14 cellular contexts compared by ENCODE assay signal in the genomic region with DNA sequence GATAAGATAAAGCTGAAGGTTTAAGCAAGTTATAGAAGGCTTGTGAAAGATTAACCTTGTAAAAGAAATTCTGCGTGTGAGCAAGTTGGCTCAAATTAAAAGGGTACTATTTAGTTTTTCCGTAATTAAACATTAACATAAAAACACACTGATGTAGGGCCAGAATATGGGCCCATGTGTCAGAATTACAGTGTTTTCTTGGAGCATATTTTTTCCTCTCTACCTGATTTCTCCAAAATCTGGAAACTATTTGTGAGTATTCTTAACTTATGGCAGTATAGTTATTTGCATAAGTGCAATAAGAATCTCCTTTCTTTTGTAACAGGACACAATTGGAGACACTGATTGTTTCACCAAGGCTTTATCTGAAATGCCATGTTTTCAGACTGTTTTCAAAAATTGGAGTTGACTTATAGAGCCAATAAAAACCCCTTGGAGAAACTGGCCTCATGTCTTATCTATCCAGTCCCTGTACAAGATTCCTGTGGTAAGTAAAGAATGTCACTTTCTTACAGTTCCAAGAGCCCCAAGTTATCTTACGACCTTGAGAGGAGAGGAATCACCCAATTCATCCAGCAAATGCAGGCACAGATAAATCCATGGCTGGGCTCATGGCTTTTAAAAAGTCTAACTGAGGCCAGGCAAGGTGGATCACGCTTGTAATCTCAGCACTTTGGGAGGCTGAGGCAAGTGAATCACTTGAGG. TPM values are rescaled to one million over a fixed set of nuclear protein-coding genes. Genes with fewer than 3 reads are reported as not detected.
"Had no signal": no experiment of that assay in that cellular context is flagged by ENCODE, and none has a peak within 500 bp of the region (broad histone marks: within the 10 kb centered on the region; RNA-seq: fewer than 3 reads in every experiment).

No MANE protein-coding gene starts in this region.

- H3K27me3 ChIP-seq: foreskin keratinocyte, pancreas had no signal

- DNase-seq: effector memory CD4-positive, alpha-beta T cell; foreskin keratinocyte; head of caudate nucleus; hippocampal formation; kidney glomerular epithelial cell; mucosa of descending colon; naive thymus-derived CD8-positive, alpha-beta T cell; pancreas; right cardiac atrium; small intestine; stimulated activated CD4-positive, alpha-beta T cell treated with anti-CD3 and anti-CD28 coated beads, Interleukin-12 subunit alpha, Interleukin-12 subunit beta, amount 100 ng/mL, for 4 hours; stimulated activated naive CD4-positive, alpha-beta T cell treated with Interleukin-2 at 50 U/mL for 16 hours; trophoblast cell had no signal

- H3K4me3 ChIP-seq: mucosa of descending colon, pancreas had no signal

- H3K36me3 ChIP-seq: pancreas had no signal

- H3K4me1 ChIP-seq: foreskin keratinocyte, pancreas had no signal

- H3K27ac ChIP-seq: epithelial cell of prostate, foreskin keratinocyte, pancreas had no signal

- H3K9me3 ChIP-seq: pancreas had no signal

RNA-seq across cellular contexts. Expression of gene P2RY1, which starts 47.8 kb away (rescaled TPM):
- total RNA-seq: naive thymus-derived CD8-positive, alpha-beta T cell had no signal
